Comparison of ENCODE assay signal across 9 cellular contexts in the genomic region with DNA sequence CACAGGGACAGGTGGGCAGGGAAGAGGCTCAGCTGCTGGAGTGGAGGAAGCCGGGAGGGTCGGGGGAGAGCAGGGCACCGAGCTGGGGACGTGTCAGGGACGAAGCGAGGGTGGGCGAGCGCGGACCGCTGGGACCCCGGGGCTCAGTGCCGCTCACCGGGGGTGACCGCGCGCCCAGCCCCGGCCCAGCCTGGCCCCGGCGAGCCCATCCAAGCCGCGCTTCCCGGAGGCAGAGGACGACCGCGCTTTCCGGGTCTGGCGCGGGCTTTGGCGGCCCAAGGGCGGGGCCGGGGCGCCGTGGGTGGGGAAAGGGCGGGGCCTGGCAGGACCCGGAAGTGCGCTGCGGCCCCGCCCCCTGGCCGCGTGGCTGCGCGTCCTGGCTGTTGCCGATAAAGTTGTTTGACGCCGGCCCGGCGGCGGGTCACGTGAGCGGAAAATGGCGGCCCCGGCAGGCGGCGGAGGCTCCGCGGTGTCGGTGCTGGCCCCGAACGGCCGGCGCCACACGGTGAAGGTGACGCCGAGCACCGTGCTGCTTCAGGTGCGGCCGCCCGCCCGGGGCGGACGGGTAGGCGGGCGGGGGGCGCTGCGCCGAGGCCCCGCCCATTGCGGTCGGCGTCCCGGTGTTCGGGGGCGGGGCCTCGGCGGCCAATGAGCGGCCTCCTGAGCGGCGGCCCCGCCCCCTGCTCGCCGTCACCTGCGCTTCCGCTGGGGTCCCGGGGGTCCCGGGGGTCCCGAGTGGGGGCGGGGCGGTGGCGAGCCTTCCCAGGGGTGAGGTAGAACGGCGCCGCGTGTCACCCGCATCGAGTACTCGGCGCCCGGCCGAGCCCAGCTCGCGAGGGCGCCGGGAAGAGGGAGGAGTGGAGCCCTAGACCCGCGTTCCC. TPM values are rescaled to one million over a fixed set of nuclear protein-coding genes. Genes with fewer than 3 reads are reported as not detected.
DNase-seq lines count a peak whose midpoint lies in the region; ATAC-seq, FAIRE-seq and TF ChIP-seq lines count a peak whose summit lies in the region.
"Had no signal": no experiment of that assay in that cellular context is flagged by ENCODE, and none has a peak within 500 bp of the region (broad histone marks: within the 10 kb centered on the region; RNA-seq: fewer than 3 reads in every experiment).

A gene with protein sequence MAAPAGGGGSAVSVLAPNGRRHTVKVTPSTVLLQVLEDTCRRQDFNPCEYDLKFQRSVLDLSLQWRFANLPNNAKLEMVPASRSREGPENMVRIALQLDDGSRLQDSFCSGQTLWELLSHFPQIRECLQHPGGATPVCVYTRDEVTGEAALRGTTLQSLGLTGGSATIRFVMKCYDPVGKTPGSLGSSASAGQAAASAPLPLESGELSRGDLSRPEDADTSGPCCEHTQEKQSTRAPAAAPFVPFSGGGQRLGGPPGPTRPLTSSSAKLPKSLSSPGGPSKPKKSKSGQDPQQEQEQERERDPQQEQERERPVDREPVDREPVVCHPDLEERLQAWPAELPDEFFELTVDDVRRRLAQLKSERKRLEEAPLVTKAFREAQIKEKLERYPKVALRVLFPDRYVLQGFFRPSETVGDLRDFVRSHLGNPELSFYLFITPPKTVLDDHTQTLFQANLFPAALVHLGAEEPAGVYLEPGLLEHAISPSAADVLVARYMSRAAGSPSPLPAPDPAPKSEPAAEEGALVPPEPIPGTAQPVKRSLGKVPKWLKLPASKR (plus strand): TSS at position 419 of the 881 bp plus-strand sequence. CDS start 18 bp downstream, at position 437.

- peak within 1 kb of the TSS; percentile 97 for H3K4me2 ChIP-seq in HepG2 (ENCODE audit: low read depth, low read length)

- peaks cover 55% of the 10 kb centered on the region for H3K4me1 Mint-ChIP-seq in dendritic cell treated with granulocyte-macrophage colony-stimulating factor and Interleukin-4, amounts not matched to agents 40 ng/mL and 50 ng/mL, for 4 days (ENCODE audit: low read depth)

- peak; percentile 23 to 69; a peak in 3 of 4 replicates for TF ChIP-seq EP300 in HepG2 (IDR thresholded peaks at IDR 0.05; ENCODE audit: low read depth in 2 of 2, low read length in 2 of 2)
- TF ChIP-seq EP300 in HepG2 (CRISPR knock-in tag; IDR thresholded peaks at IDR 0.05; ENCODE audit: borderline replicate concordance), result no peak

- H3K27me3 Mint-ChIP-seq in dendritic cell treated with granulocyte-macrophage colony-stimulating factor and Interleukin-4, amounts not matched to agents 40 ng/mL and 50 ng/mL, for 4 days, result peaks cover 16% of the 10 kb centered on the region

- H3K36me3 Mint-ChIP-seq in dendritic cell treated with granulocyte-macrophage colony-stimulating factor and Interleukin-4, amounts not matched to agents 40 ng/mL and 50 ng/mL, for 4 days (ENCODE audit: low read depth), result peaks cover 40% of the 10 kb centered on the region

- TF ChIP-seq CTCF in HepG2 (CRISPR knock-in tag; IDR thresholded peaks at IDR 0.05), result no peak; the same call in 1 of the 2 replicates

- intact Hi-C loops in dendritic cell treated with granulocyte-macrophage colony-stimulating factor and Interleukin-4, amounts not matched to agents 40 ng/mL and 50 ng/mL, for 4 days (cut with micrococcal nuclease), result no loop called here
- intact Hi-C loops in HepG2 (cut with micrococcal nuclease; ENCODE audit: unreplicated experiment), result loop anchor here (1.0 to 10.0 kb wide), 2 partner anchors 15 to 117 kb away; partner anchors contain the start of gene FASN

- POLR2A ChIA-PET in HepG2 (lab: Yijun Ruan, JAX), result interaction anchor here (0.9 to 14.1 kb wide), 12 partner anchors 10 to 250 kb away, joined by 3 to 382 read pairs (median 4); partner anchors contain the start of genes CENPX, LRRC45 and NOTUM

- TF ChIP-seq POLR2A in GM19099 (IDR thresholded peaks at IDR 0.05; ENCODE audit: extremely low read depth, insufficient read length, low read depth) (peak; percentile 96), HepG2 (IDR thresholded peaks at IDR 0.05; ENCODE audit: insufficient read depth in 1 of 2, low read depth in 2 of 2, low read length in 2 of 2) (peak; percentile 68 to 95)

- H3K27me3 ChIP-seq in HepG2 (ENCODE audit: control insufficient read depth in 1 of 2, insufficient read depth in 2 of 2, low read length in 2 of 2), result no peaks in the 10 kb centered on the region

- no peak within 1 kb of the TSS for H2AFZ ChIP-seq in HepG2 (ENCODE audit: low read length)

- in situ Hi-C loops in HepG2 (cut with HindIII; ENCODE audit: extremely low pct_ligation_motif_present, low pct_unique_long_range_greater_than_20kb), result no loop called here

- peak within 1 kb of the TSS; percentile 95 for H3K9ac ChIP-seq in HepG2 (ENCODE audit: insufficient read depth, low read depth, low read length)

- peak within 1 kb of the TSS; percentile 97 for H3K4me3 Mint-ChIP-seq in dendritic cell treated with granulocyte-macrophage colony-stimulating factor and Interleukin-4, amounts not matched to agents 40 ng/mL and 50 ng/mL, for 4 days

- ATAC-seq in HG03354 (IDR thresholded peaks at IDR 0.05; ENCODE audit: poor library complexity, severe bottlenecking, unreplicated experiment) (peak; percentile 82), HepG2 (peak; percentile 85)

- DNase-seq in Ammon's horn (ENCODE audit: low spot score) (peak; percentile 92), NCI-H526 (lab: John Stamatoyannopoulos, UW) (peak; percentile 51 to 95), HepG2 (ENCODE audit: low spot score) (peak; percentile 80)
- DNase-seq in activated CD4-positive, alpha-beta T cell treated with anti-CD3 and anti-CD28 coated beads, Interleukin-2, amount 50 U/mL, for 1 hour, result peak; percentile 91
- DNase-seq in stimulated activated CD4-positive, alpha-beta T cell treated with anti-CD3 and anti-CD28 coated beads, Interleukin-2, amount 100 ng/mL, for 4 hours (ENCODE audit: low read depth), result peak; percentile 85

- TF ChIP-seq RAD21 in HepG2 (CRISPR knock-in tag; IDR thresholded peaks at IDR 0.05), result peak; percentile 81

- H3K27ac Mint-ChIP-seq in dendritic cell treated with granulocyte-macrophage colony-stimulating factor and Interleukin-4, amounts not matched to agents 40 ng/mL and 50 ng/mL, for 4 days, result peak within 1 kb of the TSS; percentile 98

- WGBS in HepG2 (ENCODE audit: low lambda C conversion rate), result 2% methylated on average over 38 of the region's 115 CpGs

- H3K36me3 ChIP-seq in HepG2 (replicated peaks in 1 of 2; ENCODE audit: control insufficient read depth in 1 of 2, insufficient read depth in 2 of 2, low read length in 2 of 2), result peaks cover 1 to 13% of the 10 kb centered on the region in 2 experiments; a peak in 4 of 5 replicates

- CTCF ChIA-PET in HepG2 (lab: Yijun Ruan, JAX; ENCODE audit: low intra/inter-chr PET ratio, low total read pairs), result interaction anchor here (1.7 to 5.6 kb wide), 2 partner anchors 17 to 42 kb away, joined by 3 to 25 read pairs; partner anchors contain the start of gene NOTUM

- H3K9me3 Mint-ChIP-seq in dendritic cell treated with granulocyte-macrophage colony-stimulating factor and Interleukin-4, amounts not matched to agents 40 ng/mL and 50 ng/mL, for 4 days, result no peaks in the 10 kb centered on the region

- peak within 1 kb of the TSS; percentile 85 for H3K27ac ChIP-seq in HepG2 (ENCODE audit: extremely low read length, insufficient read depth, low read length)

- H3K4me3 ChIP-seq in HepG2 (replicated peaks in 1 of 3; ENCODE audit: insufficient read depth in 1 of 3, low read depth in 2 of 3, low read length in 3 of 3), result peak within 1 kb of the TSS; percentile 86 to 92 (median 87)

- H4K20me1 ChIP-seq in HepG2 (ENCODE audit: insufficient read depth, low read length), result no peaks in the 10 kb centered on the region

- H3K9me3 ChIP-seq in HepG2 (ENCODE audit: low read length), result peaks cover 12% of the 10 kb centered on the region

- peaks cover 26% of the 10 kb centered on the region for H3K79me2 ChIP-seq in HepG2 (ENCODE audit: insufficient read depth, low read length)

- no peak for FAIRE-seq in HepG2 (lab: Jason Lieb, UNC)
- FAIRE-seq: colon had no signal

- BruUV-seq in HepG2 (replicated peaks; lab: Mats Ljungman, UMichigan), result no TSS peak

- H3K4me1 ChIP-seq in HepG2 (ENCODE audit: insufficient read depth, low read length), result peaks cover 56% of the 10 kb centered on the region

TF ChIP-seq in HepG2, 621 proteins besides CTCF, POLR2A, EP300 and RAD21 (continues in another document):
- no peak for TF ChIP-seq ZNF225 (CRISPR knock-in tag; IDR thresholded peaks at IDR 0.05)
- 0 out of 2 replicates have a peak, but pooled peaks have one; percentile 51 for TF ChIP-seq ARNTL (CRISPR knock-in tag; IDR thresholded peaks at IDR 0.05)
- TF ChIP-seq ZNF607 (CRISPR knock-in tag; IDR thresholded peaks at IDR 0.05; ENCODE audit: borderline replicate concordance), result peak; percentile 72
- TF ChIP-seq ZNF382 (CRISPR knock-in tag; IDR thresholded peaks at IDR 0.05; ENCODE audit: borderline replicate concordance), result no peak
- peak; percentile 100 for TF ChIP-seq ZBTB7B (CRISPR knock-in tag; IDR thresholded peaks at IDR 0.05)

RNA-seq across cellular contexts. Expression of the gene that starts here (rescaled TPM):
- 221 and 314 TPM in 2 replicates for total RNA-seq in HepG2 (2016; rRNA removed; fragmentation: Illumina TruSeq; extraction: Trizol)
- total RNA-seq in HepG2 (2016; cell fraction: cytosol; rRNA removed; fragmentation: Illumina TruSeq; extraction: Trizol; ENCODE audit: low read depth), result 180 and 228 TPM in 2 replicates
- 219 and 327 TPM in 2 replicates for total RNA-seq in HepG2 (2016; cell fraction: insoluble cytoplasmic fraction; rRNA removed; fragmentation: Illumina TruSeq; extraction: Trizol)
- total RNA-seq in HepG2 (2016; cell fraction: membrane; rRNA removed; fragmentation: Illumina TruSeq; extraction: Trizol), result 207 and 283 TPM in 2 replicates
- total RNA-seq in HepG2 (2016; cell fraction: nucleus; rRNA removed; fragmentation: Illumina TruSeq; extraction: Trizol), result 184 and 224 TPM in 2 replicates
- polyA plus RNA-seq in HepG2 (2011; rRNA removed), result 257 and 274 TPM in 2 replicates
- polyA plus RNA-seq in HepG2 (2011; cell fraction: cytosol; rRNA removed), result 164 and 428 TPM in 2 replicates
- 988 and 1,754 TPM in 2 replicates for polyA plus RNA-seq in HepG2 (2011; cell fraction: nucleus; rRNA removed)
- polyA plus RNA-seq in HepG2 (2012), result 102 and 190 TPM in 2 replicates
- 154 and 193 TPM in 2 replicates for polyA plus RNA-seq in HepG2 (2016; cell fraction: cytosol; fragmentation: Illumina TruSeq; extraction: Trizol; ENCODE audit: low read depth)
- polyA plus RNA-seq in HepG2 (2016; cell fraction: insoluble cytoplasmic fraction; fragmentation: Illumina TruSeq; extraction: Trizol; ENCODE audit: low read depth), result 188 and 212 TPM in 2 replicates
- 186 and 218 TPM in 2 replicates for polyA plus RNA-seq in HepG2 (2016; cell fraction: membrane; fragmentation: Illumina TruSeq; extraction: Trizol; ENCODE audit: low read depth)
- polyA plus RNA-seq in HepG2 (2016; cell fraction: nucleus; fragmentation: Illumina TruSeq; extraction: Trizol; ENCODE audit: insufficient read depth, low read depth), result 413 and 420 TPM in 2 replicates
- polyA minus RNA-seq in HepG2 (2011; rRNA and poly(A)+ RNA removed; ENCODE audit: low replicate concordance), result 26.8 and 276 TPM in 2 replicates
- 97.1 and 133 TPM in 2 replicates for polyA minus RNA-seq in HepG2 (2011; cell fraction: cytosol; rRNA and poly(A)+ RNA removed)
- 107 and 152 TPM in 2 replicates for polyA minus RNA-seq in HepG2 (2011; cell fraction: nucleus; rRNA and poly(A)+ RNA removed)

Comparison
In these comparisons a context has a peak if more than half of its experiments do, and no peak if none do; other contexts are left out.
1. Peak in every context shown above with its lines: DNase-seq, ATAC-seq, H3K4me3 ChIP-seq and H3K27ac ChIP-seq.